Comparison of ENCODE assay signal across 14 cellular contexts in the genomic region with DNA sequence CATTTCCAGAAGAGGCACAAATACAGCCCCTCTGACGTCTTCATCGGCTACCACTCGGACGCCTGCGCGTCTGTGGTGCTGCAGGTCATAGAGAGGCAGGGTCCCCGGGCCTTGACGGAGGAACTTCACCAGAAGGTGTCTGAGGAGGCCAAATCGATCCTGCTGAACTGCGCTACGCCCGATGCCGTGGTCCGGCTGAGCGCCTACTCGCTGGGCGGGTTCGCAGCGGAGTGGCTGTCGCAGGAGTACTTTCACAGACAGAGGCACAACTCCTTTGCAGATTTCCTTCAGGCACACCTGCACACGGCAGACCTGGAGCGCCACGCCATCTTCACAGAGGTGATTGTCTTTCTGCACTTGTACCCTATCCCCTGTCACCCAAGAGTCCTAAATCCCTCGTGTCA.
DNase-seq lines count a peak whose midpoint lies in the region; ATAC-seq and TF ChIP-seq lines count a peak whose summit lies in the region.
"Had no signal": no experiment of that assay in that cellular context is flagged by ENCODE, and none has a peak within 500 bp of the region (broad histone marks: within the 10 kb centered on the region; RNA-seq: fewer than 3 reads in every experiment).

No MANE protein-coding gene starts in this region.

- no peak overlapping the region for H3K4me3 ChIP-seq in Peyer's patch
- H3K4me3 ChIP-seq: BLaER1, HAP-1 had no signal

- H3K36me3 ChIP-seq in Peyer's patch = peaks cover 0 to 100% (median 4%) of the 10 kb centered on the region in 3 donors

- H3K36me3 Mint-ChIP-seq in activated T-cell treated with anti-CD3 and anti-CD28 coated beads, Interleukin-2, amount 50 U/mL, for 24 hours (ENCODE audit: low read depth) = peaks cover 99% of the 10 kb centered on the region

- ATAC-seq in left lobe of liver (no peak), sciatic nerve (no peak), HG03442 (IDR thresholded peaks at IDR 0.05; ENCODE audit: unreplicated experiment) (no peak)

- H3K9me3 Mint-ChIP-seq in activated T-cell treated with anti-CD3 and anti-CD28 coated beads, Interleukin-2, amount 50 U/mL, for 24 hours = no peaks in the 10 kb centered on the region

- H3K4me3 Mint-ChIP-seq in activated T-cell treated with anti-CD3 and anti-CD28 coated beads, Interleukin-2, amount 50 U/mL, for 24 hours = no peak overlapping the region

- peak overlapping the region; percentile 85 for H3K27ac Mint-ChIP-seq in activated T-cell treated with anti-CD3 and anti-CD28 coated beads, Interleukin-2, amount 50 U/mL, for 24 hours

- DNase-seq in activated T-cell treated with anti-CD3 and anti-CD28 coated beads, Interleukin-2, amount 50 U/mL, for 24 hours = no peak
- no peak for DNase-seq in activated T-cell treated with anti-CD3 and anti-CD28 coated beads, Interleukin-2, amount 50 U/mL, for 48 hours
- peak in 2 of 3 donors; percentile 33 to 44 for DNase-seq in Peyer's patch
- DNase-seq in left lobe of liver (ENCODE audit: low spot score) = peak; percentile 41
- peak; percentile 49 for DNase-seq in sciatic nerve (ENCODE audit: low spot score)
- no peak for DNase-seq in NCI-H2196 treated with DMSO at 0.1 percent for 48 hours (lab: John Stamatoyannopoulos, UW; ENCODE audit: unreplicated experiment)
- DNase-seq in Kasumi-1 (lab: John Stamatoyannopoulos, UW) = no peak
- DNase-seq: 8988T, AML-193, DMS53, GF-D8 had no signal

- intact Hi-C loops in sciatic nerve (cut with DNase I) = no loop called here

- no peaks in the 10 kb centered on the region for H3K27me3 Mint-ChIP-seq in activated T-cell treated with anti-CD3 and anti-CD28 coated beads, Interleukin-2, amount 50 U/mL, for 24 hours

- H3K9me3 ChIP-seq in Peyer's patch = no peaks in the 10 kb centered on the region
- H3K9me3 ChIP-seq: BLaER1, HAP-1 had no signal

- no peak for TF ChIP-seq CTCF in Peyer's patch (IDR thresholded peaks at IDR 0.05)

- peaks cover 17% of the 10 kb centered on the region for H3K4me1 Mint-ChIP-seq in activated T-cell treated with anti-CD3 and anti-CD28 coated beads, Interleukin-2, amount 50 U/mL, for 24 hours (ENCODE audit: low read depth)

- no peak for TF ChIP-seq POLR2A in Peyer's patch (IDR thresholded peaks at IDR 0.05)

- H3K4me1 ChIP-seq in Peyer's patch = no peaks in the 10 kb centered on the region
- H3K4me1 ChIP-seq: BLaER1, HAP-1 had no signal

- no peak overlapping the region for H3K27ac ChIP-seq in Peyer's patch
- H3K27ac ChIP-seq: BLaER1 had no signal

- no peaks in the 10 kb centered on the region for H3K27me3 ChIP-seq in Peyer's patch
- H3K27me3 ChIP-seq: BLaER1 had no signal

Comparison
In these comparisons a context has a peak if more than half of its experiments do, and no peak if none do; other contexts are left out.
1. DNase-seq: peak in Peyer's patch (2 of 3), left lobe of liver (single experiment) and sciatic nerve (single experiment); none in activated T-cell treated with anti-CD3 and anti-CD28 coated beads, Interleukin-2, amount 50 U/mL, for 24 hours (single experiment), activated T-cell treated with anti-CD3 and anti-CD28 coated beads, Interleukin-2, amount 50 U/mL, for 48 hours (0 of 2), NCI-H2196 treated with DMSO at 0.1 percent for 48 hours (single experiment) and Kasumi-1 (0 of 2).